In the genomic region with DNA sequence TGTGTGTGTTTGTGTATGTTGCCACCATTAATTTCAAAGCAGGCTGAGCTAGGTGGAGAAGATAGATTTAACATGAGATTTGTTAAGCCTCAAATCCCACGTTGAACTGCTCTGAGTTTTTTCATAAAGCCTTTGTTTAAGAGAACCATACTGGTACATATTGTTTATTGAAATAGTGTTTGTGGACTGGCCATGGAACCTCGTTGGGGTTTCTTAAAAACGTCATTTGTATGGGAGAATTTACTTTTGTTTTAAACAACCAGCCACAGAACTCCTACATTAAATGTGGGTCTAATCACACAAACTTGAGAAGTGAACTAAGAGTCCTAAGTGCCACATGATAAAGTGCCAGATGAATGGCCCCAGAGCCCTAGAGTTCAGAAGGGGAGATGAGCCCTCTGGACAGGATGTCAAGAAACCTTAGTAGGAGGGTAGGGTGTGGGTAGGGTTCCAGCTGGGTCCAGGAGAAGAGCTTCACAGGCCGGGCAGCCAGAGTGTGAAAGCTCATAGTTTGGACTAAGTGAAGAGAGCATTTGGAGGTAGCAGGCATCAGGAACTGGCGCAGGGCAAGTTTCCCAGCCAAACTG, we compare ENCODE assay signal across 14 cellular contexts.
DNase-seq lines count a peak whose midpoint lies in the region; ATAC-seq and TF ChIP-seq lines count a peak whose summit lies in the region.
"Had no signal": no experiment of that assay in that cellular context is flagged by ENCODE, and none has a peak within 500 bp of the region (broad histone marks: within the 10 kb centered on the region; RNA-seq: fewer than 3 reads in every experiment).

No MANE protein-coding gene starts in this region.

- no peak overlapping the region for H3K23ac ChIP-seq in mesendoderm (ENCODE audit: low read length)

- in situ Hi-C loops in gastrocnemius medialis (cut with MboI; ENCODE audit: low sequenced_read_pairs in 4 of 4) = no loop called here

- H3K79me2 ChIP-seq in mesendoderm (ENCODE audit: control insufficient read depth, insufficient read depth, low read length) = peaks cover 83% of the 10 kb centered on the region

- no peak overlapping the region for H3K4me2 ChIP-seq in mesendoderm (ENCODE audit: low read length)

- H3K4me1 Mint-ChIP-seq in CD4-positive, alpha-beta memory T cell = peaks cover 69 to 94% (median 87%) of the 10 kb centered on the region in 4 donors
- peaks cover 54% of the 10 kb centered on the region for H3K4me1 Mint-ChIP-seq in WTC11

- no peak overlapping the region for H2BK15ac ChIP-seq in mesendoderm (replicated peaks; ENCODE audit: low read depth)

- no peak overlapping the region for H3K4me3 ChIP-seq in CD4-positive, alpha-beta memory T cell (ENCODE audit: low read length in 2 of 2)
- H3K4me3 ChIP-seq in heart left ventricle = no peak overlapping the region
- H3K4me3 ChIP-seq in gastrocnemius medialis = no peak overlapping the region
- H3K4me3 ChIP-seq in BE2C (ENCODE audit: low read depth, low read length) = no peak overlapping the region
- no peak overlapping the region for H3K4me3 ChIP-seq in mesendoderm (ENCODE audit: low read length)

- no peak overlapping the region for H3K9ac ChIP-seq in mesendoderm (ENCODE audit: low read length)

- peaks cover 92% of the 10 kb centered on the region for H3K4me1 ChIP-seq in CD4-positive, alpha-beta memory T cell (ENCODE audit: insufficient read depth, low read length)
- H3K4me1 ChIP-seq in heart left ventricle (peaks cover 46 to 100% (median 97%) of the 10 kb centered on the region in 12 donors), gastrocnemius medialis (peaks cover 70 to 90% of the 10 kb centered on the region in 2 donors), BE2C (peaks cover 5% of the 10 kb centered on the region; the same call in 1 of the 2 replicates), mesendoderm (ENCODE audit: control insufficient read depth, low read depth, low read length) (peaks cover 11% of the 10 kb centered on the region)

- no peaks in the 10 kb centered on the region for H3K9me3 Mint-ChIP-seq in CD4-positive, alpha-beta memory T cell
- H3K9me3 Mint-ChIP-seq in WTC11 = no peaks in the 10 kb centered on the region

- no peaks in the 10 kb centered on the region for H3K9me3 ChIP-seq in CD4-positive, alpha-beta memory T cell (ENCODE audit: control insufficient read depth in 1 of 2, low read length in 2 of 2)
- H3K9me3 ChIP-seq in heart left ventricle (no peaks in the 10 kb centered on the region), gastrocnemius medialis (no peaks in the 10 kb centered on the region), BE2C (no peaks in the 10 kb centered on the region)

- TF ChIP-seq CTCF in WTC11 (IDR thresholded peaks at IDR 0.05) (no peak), heart left ventricle (IDR thresholded peaks at IDR 0.05) (no peak), gastrocnemius medialis (IDR thresholded peaks at IDR 0.05 in 4 of 5, conservative IDR thresholded peaks at IDR 0.05 in 1 of 5) (no peak), BE2C (IDR thresholded peaks at IDR 0.05; ENCODE audit: low read depth, low read length) (no peak)

- H3K79me1 ChIP-seq in mesendoderm (ENCODE audit: low read length) = peaks cover 48% of the 10 kb centered on the region

- no peak for TF ChIP-seq POLR2A in heart left ventricle (IDR thresholded peaks at IDR 0.05)
- TF ChIP-seq POLR2A in gastrocnemius medialis (IDR thresholded peaks at IDR 0.05) = no peak

- peaks cover 6% of the 10 kb centered on the region for H3K36me3 ChIP-seq in CD4-positive, alpha-beta memory T cell (ENCODE audit: insufficient read depth, low read length)
- H3K36me3 ChIP-seq in heart left ventricle = peaks cover 0 to 21% (median 15%) of the 10 kb centered on the region in 9 donors
- H3K36me3 ChIP-seq in gastrocnemius medialis = no peaks in the 10 kb centered on the region
- peaks cover 8% of the 10 kb centered on the region for H3K36me3 ChIP-seq in BE2C
- peaks cover 1% of the 10 kb centered on the region for H3K36me3 ChIP-seq in mesendoderm (ENCODE audit: control insufficient read depth, insufficient read depth, low read length)

- no peak overlapping the region for H3K4ac ChIP-seq in mesendoderm (ENCODE audit: low read depth, low read length)

- POLR2A ChIA-PET in CD4-positive, alpha-beta memory T cell (lab: Charles Lee; ENCODE audit: partially characterized antibody) = interaction anchor here (1.2 to 22.8 kb wide), 4 partner anchors 15 to 43 kb away, joined by 4 to 304 read pairs (median 4); no protein-coding TSS in a partner anchor
- POLR2A ChIA-PET in WTC11 (lab: Charles Lee) = interaction anchor here (2.7 kb wide), 1 partner anchor 44 kb away, joined by 7 read pairs; no protein-coding TSS in a partner anchor

- CTCF ChIA-PET in CD4-positive, alpha-beta memory T cell (lab: Charles Lee; ENCODE audit: partially characterized antibody) = interaction anchor here (0.7 to 4.7 kb wide), 5 partner anchors 8 to 79 kb away, joined by 3 to 26 read pairs (median 6); no protein-coding TSS in a partner anchor
- CTCF ChIA-PET in WTC11 (lab: Charles Lee) = interaction anchor here (0.7 to 1.4 kb wide), 4 partner anchors 9 to 80 kb away, joined by 3 to 6 read pairs (median 4); no protein-coding TSS in a partner anchor

- no peak overlapping the region for H3K18ac ChIP-seq in mesendoderm (ENCODE audit: low read length)

- no peak overlapping the region for H4K8ac ChIP-seq in mesendoderm (ENCODE audit: low read depth, low read length)

- DNase-seq in CD4-positive, alpha-beta memory T cell = no peak
- DNase-seq in WTC11 (ENCODE audit: low spot score) = no peak
- DNase-seq in heart left ventricle = no peak
- no peak for DNase-seq in gastrocnemius medialis
- no peak for DNase-seq in BE2C
- no peak for DNase-seq in foreskin melanocyte
- DNase-seq in mesendoderm = no peak
- no peak for DNase-seq in NCI-H748 treated with DMSO at 0.1 percent for 48 hours (lab: John Stamatoyannopoulos, UW)
- DNase-seq: caudate nucleus, DMS53, hippocampal formation, NCI-H1436 treated with DMSO at 0.1 percent for 48 hours, OCI-M1 had no signal

- peak; percentile 9; the same call in 1 of the 2 replicates for ATAC-seq in WTC11
- ATAC-seq in heart left ventricle = peak in 1 of 4 donors; percentile 1
- no peak for ATAC-seq in gastrocnemius medialis
- ATAC-seq: HCT116 had no signal

- H3K27me3 Mint-ChIP-seq in CD4-positive, alpha-beta memory T cell = no peaks in the 10 kb centered on the region
- no peaks in the 10 kb centered on the region for H3K27me3 Mint-ChIP-seq in WTC11 (ENCODE audit: low read depth)

- H3K56ac ChIP-seq in mesendoderm (ENCODE audit: low read length) = no peak overlapping the region

- H2BK120ac ChIP-seq in mesendoderm (ENCODE audit: low read depth, low read length) = no peak overlapping the region

- 31 to 52% (median 34%) methylated on average over 5 of the region's 5 CpGs for WGBS in heart left ventricle, 4 donors
- no CpG with 5 or more reads among the region's 5 CpGs for WGBS in mesendoderm (ENCODE audit: extremely low coverage, insufficient coverage, low lambda C conversion rate)

- H3K36me3 Mint-ChIP-seq in CD4-positive, alpha-beta memory T cell = peaks cover 27 to 37% of the 10 kb centered on the region in 2 donors
- peaks cover 24% of the 10 kb centered on the region for H3K36me3 Mint-ChIP-seq in WTC11

- no peaks in the 10 kb centered on the region for H3K27me3 ChIP-seq in CD4-positive, alpha-beta memory T cell (ENCODE audit: insufficient read depth, low read length)
- H3K27me3 ChIP-seq in heart left ventricle = no peaks in the 10 kb centered on the region
- no peaks in the 10 kb centered on the region for H3K27me3 ChIP-seq in gastrocnemius medialis
- no peaks in the 10 kb centered on the region for H3K27me3 ChIP-seq in BE2C
- H3K27me3 ChIP-seq in mesendoderm (ENCODE audit: insufficient read depth, low read length, poor library complexity) = no peaks in the 10 kb centered on the region

- H4K5ac ChIP-seq in mesendoderm (ENCODE audit: low read length) = no peak overlapping the region

- intact Hi-C loops in CD4-positive, alpha-beta memory T cell (cut with micrococcal nuclease) = no loop called here
- intact Hi-C loops in heart left ventricle (cut with DNase I) = no loop called here
- intact Hi-C loops in gastrocnemius medialis (cut with DNase I; ENCODE audit: low total_unique reads) = loop anchor here (10.0 kb wide), 1 partner anchor 78 kb away; no protein-coding TSS in a partner anchor

- H2BK5ac ChIP-seq in mesendoderm (ENCODE audit: low read length) = no peak overlapping the region

- no peak overlapping the region for H3K27ac ChIP-seq in CD4-positive, alpha-beta memory T cell (ENCODE audit: low read depth, low read length)
- H3K27ac ChIP-seq in heart left ventricle (peak overlapping the region; percentile 47 to 82 (median 74)), gastrocnemius medialis (peak overlapping the region; percentile 57 to 71 (median 69)), mesendoderm (ENCODE audit: low read depth, low read length) (no peak overlapping the region)

- no peak overlapping the region for H2AK5ac ChIP-seq in mesendoderm (ENCODE audit: low read length)

- H3K4me3 Mint-ChIP-seq in CD4-positive, alpha-beta memory T cell = peak overlapping the region in 7 of 8 donors; percentile 29 to 62 (median 44)
- no peak overlapping the region for H3K4me3 Mint-ChIP-seq in WTC11

- H3K27ac Mint-ChIP-seq in CD4-positive, alpha-beta memory T cell = peak overlapping the region; percentile 42 to 90 (median 75)
- H3K27ac Mint-ChIP-seq in WTC11 = peak overlapping the region; percentile 7; the same call in 1 of the 2 replicates

TF ChIP-seq in WTC11, 78 proteins besides CTCF, POLR2A, EP300 and RAD21 (continues in another document):
- TF ChIP-seq FOXK1 (CRISPR knock-in tag; IDR thresholded peaks at IDR 0.05) (no peak), ZBTB21 (CRISPR knock-in tag; IDR thresholded peaks at IDR 0.05; ENCODE audit: borderline replicate concordance) (no peak), ATF1 (CRISPR knock-in tag; IDR thresholded peaks at IDR 0.05) (no peak)
- TF ChIP-seq, protein P1, sequence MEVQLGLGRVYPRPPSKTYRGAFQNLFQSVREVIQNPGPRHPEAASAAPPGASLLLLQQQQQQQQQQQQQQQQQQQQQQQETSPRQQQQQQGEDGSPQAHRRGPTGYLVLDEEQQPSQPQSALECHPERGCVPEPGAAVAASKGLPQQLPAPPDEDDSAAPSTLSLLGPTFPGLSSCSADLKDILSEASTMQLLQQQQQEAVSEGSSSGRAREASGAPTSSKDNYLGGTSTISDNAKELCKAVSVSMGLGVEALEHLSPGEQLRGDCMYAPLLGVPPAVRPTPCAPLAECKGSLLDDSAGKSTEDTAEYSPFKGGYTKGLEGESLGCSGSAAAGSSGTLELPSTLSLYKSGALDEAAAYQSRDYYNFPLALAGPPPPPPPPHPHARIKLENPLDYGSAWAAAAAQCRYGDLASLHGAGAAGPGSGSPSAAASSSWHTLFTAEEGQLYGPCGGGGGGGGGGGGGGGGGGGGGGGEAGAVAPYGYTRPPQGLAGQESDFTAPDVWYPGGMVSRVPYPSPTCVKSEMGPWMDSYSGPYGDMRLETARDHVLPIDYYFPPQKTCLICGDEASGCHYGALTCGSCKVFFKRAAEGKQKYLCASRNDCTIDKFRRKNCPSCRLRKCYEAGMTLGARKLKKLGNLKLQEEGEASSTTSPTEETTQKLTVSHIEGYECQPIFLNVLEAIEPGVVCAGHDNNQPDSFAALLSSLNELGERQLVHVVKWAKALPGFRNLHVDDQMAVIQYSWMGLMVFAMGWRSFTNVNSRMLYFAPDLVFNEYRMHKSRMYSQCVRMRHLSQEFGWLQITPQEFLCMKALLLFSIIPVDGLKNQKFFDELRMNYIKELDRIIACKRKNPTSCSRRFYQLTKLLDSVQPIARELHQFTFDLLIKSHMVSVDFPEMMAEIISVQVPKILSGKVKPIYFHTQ (CRISPR knock-in tag; IDR thresholded peaks at IDR 0.05) = no peak

Comparison
In these comparisons a context has a peak if more than half of its experiments do, and no peak if none do; other contexts are left out.
1. H3K27ac ChIP-seq: peak in heart left ventricle (12 of 12) and gastrocnemius medialis (4 of 4); none in CD4-positive, alpha-beta memory T cell (single experiment) and mesendoderm (single experiment).